Comparison of ENCODE assay signal across 19 cellular contexts in the genomic region with DNA sequence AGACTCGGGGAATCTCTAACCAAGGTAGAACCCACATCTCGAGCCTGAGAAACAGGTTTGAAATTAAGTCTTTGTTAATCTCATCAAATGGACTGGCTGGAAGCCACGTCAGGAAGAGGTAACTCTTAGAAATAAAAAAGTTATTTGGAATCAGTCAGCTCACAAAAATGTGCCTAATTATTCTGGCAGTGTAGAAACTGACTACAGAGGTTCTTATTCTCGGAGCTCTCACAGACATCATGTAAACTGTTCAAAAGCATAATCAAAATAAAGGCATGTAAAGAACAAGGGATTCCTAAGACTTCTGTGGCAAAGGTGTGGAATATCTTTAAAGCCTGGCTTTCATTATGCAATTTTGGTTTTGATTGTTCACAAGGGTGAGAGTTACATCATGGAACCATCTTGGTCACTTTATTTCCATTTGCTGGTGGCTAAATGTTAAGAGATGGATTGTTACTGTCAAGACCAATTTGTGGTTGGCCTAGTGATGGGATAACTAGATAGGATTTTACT.
"Had no signal": no experiment of that assay in that cellular context is flagged by ENCODE, and none has a peak within 500 bp of the region (broad histone marks: within the 10 kb centered on the region; RNA-seq: fewer than 3 reads in every experiment).

No MANE protein-coding gene starts in this region.

- H3K27me3 Mint-ChIP-seq: activated CD4-positive, alpha-beta T cell treated with anti-CD3 and anti-CD28 coated beads, Interleukin-2, amount 10 ng/mL, durations not matched to agents 7 days and 5 days had no signal

- DNase-seq: activated CD4-positive, alpha-beta T cell treated with anti-CD3 and anti-CD28 coated beads, Interleukin-2, amount 10 ng/mL, durations not matched to agents 7 days and 5 days; activated CD8-positive, alpha-beta T cell treated with anti-CD3 and anti-CD28 coated beads, Interleukin-2, amount 10 ng/mL, durations not matched to agents 7 days and 5 days; activated effector memory CD4-positive, alpha-beta T cell treated with anti-CD3 and anti-CD28 coated beads, Interleukin-2, amount 50 U/mL, for 16 hours; activated T-cell treated with anti-CD3 and anti-CD28 coated beads, Interleukin-2, amount 50 U/mL, for 72 hours; amygdala; effector CD4-positive, alpha-beta T cell; heart right ventricle; immature natural killer cell; kidney glomerular epithelial cell; left ventricle myocardium inferior; nephron progenitor cell; nucleus accumbens; retina; stimulated activated CD4-positive, alpha-beta T cell treated with anti-CD3 and anti-CD28 coated beads, Interleukin-12 subunit alpha, Interleukin-12 subunit beta, amount 100 ng/mL, for 4 hours; stimulated activated CD4-positive, alpha-beta T cell treated with anti-CD3 and anti-CD28 coated beads, Interleukin-1b, Interleukin-23, amount 100 ng/mL, for 48 hours; stimulated activated CD8-positive, alpha-beta memory T cell treated with anti-CD3 and anti-CD28 coated beads, Interleukin-4, amount 100 ng/mL, for 48 hours; stimulated activated naive CD4-positive, alpha-beta T cell had no signal

- H3K9me3 Mint-ChIP-seq: activated CD4-positive, alpha-beta T cell treated with anti-CD3 and anti-CD28 coated beads, Interleukin-2, amount 10 ng/mL, durations not matched to agents 7 days and 5 days; activated naive CD4-positive, alpha-beta T cell treated with anti-CD3 and anti-CD28 coated beads, Interleukin-2, amount 50 U/mL, for 72 hours; activated T-cell treated with anti-CD3 and anti-CD28 coated beads, Interleukin-2, amount 50 U/mL, for 72 hours; immature natural killer cell; nephron progenitor cell had no signal

- H3K4me3 ChIP-seq: esophagus muscularis mucosa, heart right ventricle, left ventricle myocardium inferior had no signal

- H3K27ac ChIP-seq: esophagus muscularis mucosa, heart right ventricle, left ventricle myocardium inferior had no signal

- H3K9me3 ChIP-seq: esophagus muscularis mucosa, heart right ventricle, left ventricle myocardium inferior had no signal

- ATAC-seq: activated CD8-positive, alpha-beta T cell treated with anti-CD3 and anti-CD28 coated beads, Interleukin-2, amount 10 ng/mL, durations not matched to agents 7 days and 5 days; activated naive CD4-positive, alpha-beta T cell treated with anti-CD3 and anti-CD28 coated beads, Interleukin-2, amount 50 U/mL, for 72 hours; activated T-cell treated with anti-CD3 and anti-CD28 coated beads, Interleukin-2, amount 50 U/mL, for 72 hours; heart right ventricle had no signal

- H3K27me3 ChIP-seq: esophagus muscularis mucosa, heart right ventricle had no signal

- H3K27ac Mint-ChIP-seq: activated CD4-positive, alpha-beta T cell treated with anti-CD3 and anti-CD28 coated beads, Interleukin-2, amount 10 ng/mL, durations not matched to agents 7 days and 5 days; activated CD8-positive, alpha-beta T cell treated with anti-CD3 and anti-CD28 coated beads, Interleukin-2, amount 10 ng/mL, durations not matched to agents 7 days and 5 days; activated naive CD4-positive, alpha-beta T cell treated with anti-CD3 and anti-CD28 coated beads, Interleukin-2, amount 50 U/mL, for 72 hours; activated T-cell treated with anti-CD3 and anti-CD28 coated beads, Interleukin-2, amount 50 U/mL, for 72 hours; nephron progenitor cell had no signal

- H3K4me3 Mint-ChIP-seq: activated CD4-positive, alpha-beta T cell treated with anti-CD3 and anti-CD28 coated beads, Interleukin-2, amount 10 ng/mL, durations not matched to agents 7 days and 5 days; activated CD8-positive, alpha-beta T cell treated with anti-CD3 and anti-CD28 coated beads, Interleukin-2, amount 10 ng/mL, durations not matched to agents 7 days and 5 days; activated T-cell treated with anti-CD3 and anti-CD28 coated beads, Interleukin-2, amount 50 U/mL, for 72 hours; immature natural killer cell; nephron progenitor cell had no signal
